1 cellular context compared by ENCODE assay signal in genomic region chr5:91441082-91441481, GRCh38.
TF ChIP-seq lines count a peak whose summit lies in the region.

No MANE protein-coding gene starts in this region.

TF ChIP-seq in HepG2, 621 proteins besides CTCF, POLR2A, EP300 and RAD21 (continued from another document):
- TF ChIP-seq, protein P1, sequence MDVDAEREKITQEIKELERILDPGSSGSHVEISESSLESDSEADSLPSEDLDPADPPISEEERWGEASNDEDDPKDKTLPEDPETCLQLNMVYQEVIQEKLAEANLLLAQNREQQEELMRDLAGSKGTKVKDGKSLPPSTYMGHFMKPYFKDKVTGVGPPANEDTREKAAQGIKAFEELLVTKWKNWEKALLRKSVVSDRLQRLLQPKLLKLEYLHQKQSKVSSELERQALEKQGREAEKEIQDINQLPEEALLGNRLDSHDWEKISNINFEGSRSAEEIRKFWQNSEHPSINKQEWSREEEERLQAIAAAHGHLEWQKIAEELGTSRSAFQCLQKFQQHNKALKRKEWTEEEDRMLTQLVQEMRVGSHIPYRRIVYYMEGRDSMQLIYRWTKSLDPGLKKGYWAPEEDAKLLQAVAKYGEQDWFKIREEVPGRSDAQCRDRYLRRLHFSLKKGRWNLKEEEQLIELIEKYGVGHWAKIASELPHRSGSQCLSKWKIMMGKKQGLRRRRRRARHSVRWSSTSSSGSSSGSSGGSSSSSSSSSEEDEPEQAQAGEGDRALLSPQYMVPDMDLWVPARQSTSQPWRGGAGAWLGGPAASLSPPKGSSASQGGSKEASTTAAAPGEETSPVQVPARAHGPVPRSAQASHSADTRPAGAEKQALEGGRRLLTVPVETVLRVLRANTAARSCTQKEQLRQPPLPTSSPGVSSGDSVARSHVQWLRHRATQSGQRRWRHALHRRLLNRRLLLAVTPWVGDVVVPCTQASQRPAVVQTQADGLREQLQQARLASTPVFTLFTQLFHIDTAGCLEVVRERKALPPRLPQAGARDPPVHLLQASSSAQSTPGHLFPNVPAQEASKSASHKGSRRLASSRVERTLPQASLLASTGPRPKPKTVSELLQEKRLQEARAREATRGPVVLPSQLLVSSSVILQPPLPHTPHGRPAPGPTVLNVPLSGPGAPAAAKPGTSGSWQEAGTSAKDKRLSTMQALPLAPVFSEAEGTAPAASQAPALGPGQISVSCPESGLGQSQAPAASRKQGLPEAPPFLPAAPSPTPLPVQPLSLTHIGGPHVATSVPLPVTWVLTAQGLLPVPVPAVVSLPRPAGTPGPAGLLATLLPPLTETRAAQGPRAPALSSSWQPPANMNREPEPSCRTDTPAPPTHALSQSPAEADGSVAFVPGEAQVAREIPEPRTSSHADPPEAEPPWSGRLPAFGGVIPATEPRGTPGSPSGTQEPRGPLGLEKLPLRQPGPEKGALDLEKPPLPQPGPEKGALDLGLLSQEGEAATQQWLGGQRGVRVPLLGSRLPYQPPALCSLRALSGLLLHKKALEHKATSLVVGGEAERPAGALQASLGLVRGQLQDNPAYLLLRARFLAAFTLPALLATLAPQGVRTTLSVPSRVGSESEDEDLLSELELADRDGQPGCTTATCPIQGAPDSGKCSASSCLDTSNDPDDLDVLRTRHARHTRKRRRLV (CRISPR knock-in tag; IDR thresholded peaks at IDR 0.05): no peak
- TF ChIP-seq MAFK (conservative IDR thresholded peaks at IDR 0.05 in 1 of 2, IDR thresholded peaks at IDR 0.05 in 1 of 2; ENCODE audit: low read length in 2 of 2): peak; percentile 69 to 82
- no peak for TF ChIP-seq TEF (CRISPR knock-in tag; IDR thresholded peaks at IDR 0.05)
- TF ChIP-seq SUZ12 (IDR thresholded peaks at IDR 0.05; ENCODE audit: low read depth, low read length): no peak
